In genomic region chr9:115006660-115007059, GRCh38 we compare ENCODE assay signal across 14 cellular contexts.
A peak's percentile ranks its signal among the peaks of the same experiment; 100 is the strongest.
DNase-seq lines count a peak whose midpoint lies in the region; ATAC-seq, FAIRE-seq and TF ChIP-seq lines count a peak whose summit lies in the region.
"Had no signal": no experiment of that assay in that cellular context is flagged by ENCODE, and none has a peak within 500 bp of the region (broad histone marks: within the 10 kb centered on the region; RNA-seq: fewer than 3 reads in every experiment).

No MANE protein-coding gene starts in this region.

- no peak overlapping the region for H3K9ac ChIP-seq in astrocyte (ENCODE audit: low read length)

- H3K9me3 ChIP-seq in MG63 (no peaks in the 10 kb centered on the region), astrocyte (ENCODE audit: insufficient read depth, low read depth, low read length) (no peaks in the 10 kb centered on the region)
- H3K9me3 ChIP-seq: right lobe of liver had no signal

- H3K27me3 ChIP-seq in MG63 (no peaks in the 10 kb centered on the region), astrocyte (ENCODE audit: insufficient read depth, low read length) (no peaks in the 10 kb centered on the region)
- H3K27me3 ChIP-seq: right lobe of liver had no signal

- H3K79me2 ChIP-seq in astrocyte (ENCODE audit: insufficient read depth, low read length) = no peaks in the 10 kb centered on the region

- no peak overlapping the region for H3K4me3 ChIP-seq in MG63
- H3K4me3 ChIP-seq in astrocyte (ENCODE audit: insufficient read depth, low read depth, low read length) = no peak overlapping the region
- H3K4me3 ChIP-seq: right lobe of liver had no signal

- H4K20me1 ChIP-seq in astrocyte (ENCODE audit: insufficient read depth, low read length) = no peaks in the 10 kb centered on the region

- H3K9me3 Mint-ChIP-seq in astrocyte (ENCODE audit: unreplicated experiment) = peaks cover 3% of the 10 kb centered on the region
- H3K9me3 Mint-ChIP-seq: activated naive CD8-positive, alpha-beta T cell treated with anti-CD3 and anti-CD28 coated beads, Interleukin-2, amount 10 ng/mL, durations not matched to agents 7 days and 5 days; memory B cell; stimulated activated naive B cell treated with anti-CD40 and anti-IgM and Interleukin-4, amounts not matched to agents 10 μg/mL and 1 μg/mL and 100 μg/mL, for 72 hours had no signal

- peaks cover 2% of the 10 kb centered on the region for H3K27me3 Mint-ChIP-seq in astrocyte (ENCODE audit: low read depth, unreplicated experiment)
- H3K27me3 Mint-ChIP-seq: activated naive CD8-positive, alpha-beta T cell treated with anti-CD3 and anti-CD28 coated beads, Interleukin-2, amount 10 ng/mL, durations not matched to agents 7 days and 5 days had no signal

- no peak overlapping the region for H3K27ac ChIP-seq in astrocyte (ENCODE audit: low read depth, low read length)
- H3K27ac ChIP-seq: right lobe of liver had no signal

- no peak overlapping the region for H2AFZ ChIP-seq in astrocyte (ENCODE audit: low read depth, low read length)

- H3K36me3 Mint-ChIP-seq in astrocyte (ENCODE audit: low read depth, unreplicated experiment) = no peaks in the 10 kb centered on the region
- H3K36me3 Mint-ChIP-seq: stimulated activated naive B cell treated with anti-CD40 and anti-IgM and Interleukin-4, amounts not matched to agents 10 μg/mL and 1 μg/mL and 100 μg/mL, for 72 hours had no signal

- H3K4me1 Mint-ChIP-seq in astrocyte (ENCODE audit: low read depth, unreplicated experiment) = peaks cover 30% of the 10 kb centered on the region

- H3K4me1 ChIP-seq in astrocyte (ENCODE audit: insufficient read depth, low read length) = peaks cover 23% of the 10 kb centered on the region
- H3K4me1 ChIP-seq: right lobe of liver had no signal

- H3K36me3 ChIP-seq in MG63 (no peaks in the 10 kb centered on the region), astrocyte (ENCODE audit: insufficient read depth, low read length) (no peaks in the 10 kb centered on the region)
- H3K36me3 ChIP-seq: right lobe of liver had no signal

- H3K4me3 Mint-ChIP-seq in astrocyte (ENCODE audit: unreplicated experiment) = no peak overlapping the region
- H3K4me3 Mint-ChIP-seq: activated naive CD8-positive, alpha-beta T cell treated with anti-CD3 and anti-CD28 coated beads, Interleukin-2, amount 10 ng/mL, durations not matched to agents 7 days and 5 days; memory B cell; stimulated activated naive B cell treated with anti-CD40 and anti-IgM and Interleukin-4, amounts not matched to agents 10 μg/mL and 1 μg/mL and 100 μg/mL, for 72 hours had no signal

- H3K4me2 ChIP-seq in astrocyte (ENCODE audit: low read length) = no peak overlapping the region

- TF ChIP-seq CTCF in astrocyte (IDR thresholded peaks at IDR 0.05; ENCODE audit: insufficient read depth, low read depth, low read length) = no peak

- DNase-seq in CD1c-positive myeloid dendritic cell (ENCODE audit: extremely low spot score) (peak; percentile 71), MG63 (peak; percentile 90), astrocyte (ENCODE audit: low read depth) (peak; percentile 98), myocyte (ENCODE audit: low read depth) (peak; percentile 26), NCI-H2196 treated with DMSO at 0.1 percent for 48 hours (lab: John Stamatoyannopoulos, UW; ENCODE audit: unreplicated experiment) (no peak), foreskin melanocyte (no peak)
- DNase-seq: activated naive CD8-positive, alpha-beta T cell treated with anti-CD3 and anti-CD28 coated beads, Interleukin-2, amount 10 ng/mL, durations not matched to agents 7 days and 5 days; GF-D8; NCI-H226; right lobe of liver; stimulated activated naive B cell treated with anti-CD40 and anti-IgM and Interleukin-4, amounts not matched to agents 10 μg/mL and 1 μg/mL and 100 μg/mL, for 72 hours had no signal

- no peak for ATAC-seq in GM21447 (IDR thresholded peaks at IDR 0.05; ENCODE audit: unreplicated experiment)
- ATAC-seq: stimulated activated naive B cell treated with anti-CD40 and anti-IgM and Interleukin-4, amounts not matched to agents 10 μg/mL and 1 μg/mL and 100 μg/mL, for 72 hours had no signal

- peak; percentile 91 for FAIRE-seq in astrocyte (lab: Jason Lieb, UNC)
- FAIRE-seq: frontal cortex had no signal

- no peak overlapping the region for H3K27ac Mint-ChIP-seq in astrocyte (ENCODE audit: unreplicated experiment)
- H3K27ac Mint-ChIP-seq: activated naive CD8-positive, alpha-beta T cell treated with anti-CD3 and anti-CD28 coated beads, Interleukin-2, amount 10 ng/mL, durations not matched to agents 7 days and 5 days; memory B cell; stimulated activated naive B cell treated with anti-CD40 and anti-IgM and Interleukin-4, amounts not matched to agents 10 μg/mL and 1 μg/mL and 100 μg/mL, for 72 hours had no signal

Comparison
In these comparisons a context has a peak if more than half of its experiments do, and no peak if none do; other contexts are left out.
1. DNase-seq: peak in CD1c-positive myeloid dendritic cell (single experiment), MG63 (single experiment), astrocyte (single experiment) and myocyte (single experiment); none in NCI-H2196 treated with DMSO at 0.1 percent for 48 hours (single experiment) and foreskin melanocyte (single experiment).